1 cellular context compared by ENCODE assay signal in the genomic region with DNA sequence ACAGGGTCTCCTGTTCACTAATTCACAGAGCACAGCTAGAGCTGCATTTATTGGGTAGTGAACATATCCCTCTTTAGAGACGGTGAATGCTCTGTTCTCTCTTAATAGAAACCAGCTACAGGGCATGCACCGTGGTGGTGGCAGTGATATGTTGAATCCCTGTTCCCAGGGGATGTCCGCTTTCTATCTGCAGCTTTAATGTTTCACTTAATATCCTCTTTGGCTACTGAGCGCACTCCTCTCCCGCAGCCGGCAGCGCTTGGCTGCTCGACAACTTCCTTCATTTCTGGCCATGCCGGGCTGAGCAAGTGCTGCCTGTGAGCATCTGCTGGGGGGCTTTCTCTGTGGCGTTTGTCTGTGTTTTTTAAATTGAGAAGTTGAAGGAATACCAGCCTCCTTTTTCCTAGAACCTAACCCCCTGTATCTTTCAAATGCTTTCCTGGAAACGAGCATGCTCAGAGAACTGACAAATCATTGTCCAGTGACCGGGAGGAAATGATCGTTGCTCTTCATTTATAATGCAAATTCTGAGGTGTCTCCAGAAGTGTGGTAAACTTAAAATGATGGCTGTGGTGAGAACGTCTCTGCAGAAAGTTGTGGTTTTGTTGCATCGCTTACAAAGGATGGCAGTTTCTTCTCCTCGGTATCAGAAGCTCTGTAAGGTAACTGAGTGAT.
TF ChIP-seq lines count a peak whose summit lies in the region.

No MANE protein-coding gene starts in this region.

TF ChIP-seq in IMR-90, 13 proteins besides CTCF, POLR2A, EP300 and RAD21 (continued from another document):
- TF ChIP-seq NFE2L2 (IDR thresholded peaks at IDR 0.05; ENCODE audit: low read depth, low read length) = no peak
- TF ChIP-seq BHLHE40 (IDR thresholded peaks at IDR 0.05; ENCODE audit: low read depth, low read length) = no peak
- no peak for TF ChIP-seq MAFK (IDR thresholded peaks at IDR 0.05; ENCODE audit: low read depth, low read length)
- TF ChIP-seq SMC3 (IDR thresholded peaks at IDR 0.05; ENCODE audit: low read depth, low read length) = no peak
- TF ChIP-seq FOS (IDR thresholded peaks at IDR 0.05; ENCODE audit: low read depth, low read length) = no peak
- no peak for TF ChIP-seq CEBPB (IDR thresholded peaks at IDR 0.05; ENCODE audit: low read depth, low read length)
